ENCODE assay signal across 8 cellular contexts in the genomic region with DNA sequence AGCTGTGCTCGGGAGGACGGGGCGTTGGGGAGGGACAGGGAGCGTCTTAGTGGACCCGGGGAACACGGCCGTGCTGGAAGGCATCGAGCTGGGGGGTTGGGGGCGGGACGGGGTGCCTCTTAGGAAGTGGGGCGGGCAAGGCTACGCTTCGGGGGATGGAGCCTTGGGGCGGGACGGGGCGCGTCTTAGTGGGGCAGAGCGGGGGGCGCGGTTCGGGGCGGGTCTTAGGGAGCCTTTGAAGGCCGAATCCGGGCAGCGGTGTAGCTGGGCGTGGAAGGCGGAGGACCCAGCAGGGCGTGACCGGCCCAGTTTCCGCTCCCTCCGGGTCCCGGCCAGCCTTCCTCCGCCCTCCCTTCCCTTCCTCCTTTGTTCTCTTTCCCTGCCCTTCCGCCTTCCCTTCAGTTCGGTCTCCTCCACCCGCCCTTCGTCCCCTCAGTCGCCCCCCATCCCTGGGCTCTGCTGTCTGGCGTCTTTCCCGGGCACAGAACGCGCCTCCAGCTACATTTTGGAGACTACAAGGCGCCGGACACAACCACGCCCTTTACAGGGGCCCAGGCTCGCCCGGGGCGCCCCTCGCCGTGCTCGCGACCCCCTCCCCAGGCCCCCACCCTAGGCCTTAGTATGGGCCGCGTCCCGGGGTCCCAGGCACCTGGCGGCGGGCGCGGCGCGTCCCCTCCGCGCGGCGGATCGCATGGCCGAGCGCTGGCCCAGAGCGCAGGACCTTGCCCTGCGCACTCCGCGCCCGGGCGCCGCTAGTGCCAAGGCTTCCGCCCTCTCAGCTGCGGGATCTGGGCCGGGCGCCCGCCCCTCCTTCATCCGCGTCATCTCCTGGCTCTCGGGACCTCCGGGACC. TPM values are rescaled to one million over a fixed set of nuclear protein-coding genes. Genes with fewer than 3 reads are reported as not detected.
DNase-seq lines count a peak whose midpoint lies in the region; ATAC-seq and TF ChIP-seq lines count a peak whose summit lies in the region.

A gene with protein sequence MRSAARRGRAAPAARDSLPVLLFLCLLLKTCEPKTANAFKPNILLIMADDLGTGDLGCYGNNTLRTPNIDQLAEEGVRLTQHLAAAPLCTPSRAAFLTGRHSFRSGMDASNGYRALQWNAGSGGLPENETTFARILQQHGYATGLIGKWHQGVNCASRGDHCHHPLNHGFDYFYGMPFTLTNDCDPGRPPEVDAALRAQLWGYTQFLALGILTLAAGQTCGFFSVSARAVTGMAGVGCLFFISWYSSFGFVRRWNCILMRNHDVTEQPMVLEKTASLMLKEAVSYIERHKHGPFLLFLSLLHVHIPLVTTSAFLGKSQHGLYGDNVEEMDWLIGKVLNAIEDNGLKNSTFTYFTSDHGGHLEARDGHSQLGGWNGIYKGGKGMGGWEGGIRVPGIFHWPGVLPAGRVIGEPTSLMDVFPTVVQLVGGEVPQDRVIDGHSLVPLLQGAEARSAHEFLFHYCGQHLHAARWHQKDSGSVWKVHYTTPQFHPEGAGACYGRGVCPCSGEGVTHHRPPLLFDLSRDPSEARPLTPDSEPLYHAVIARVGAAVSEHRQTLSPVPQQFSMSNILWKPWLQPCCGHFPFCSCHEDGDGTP (minus strand): TSS at position 757 of the 852 bp plus-strand sequence. CDS start 64 bp downstream, at position 693.

- H3K9ac ChIP-seq in iPS-18a (ENCODE audit: low read length) = peak within 1 kb of the TSS; percentile 94

- H3K4me3 ChIP-seq in iPS-18a (ENCODE audit: low read length) (peak within 1 kb of the TSS; percentile 68), gastrocnemius medialis (peak within 1 kb of the TSS; percentile 46 to 63 (median 56))

- DNase-seq in C1 segment of cervical spinal cord (lab: John Stamatoyannopoulos, UW) (peak in 12 of 14 donors; percentile 1 to 77 (median 48)), T1000 (lab: John Stamatoyannopoulos, UW) (peak; percentile 74), MCF 10A (ENCODE audit: unreplicated experiment) (peak; percentile 65), gastrocnemius medialis (peak; percentile 53 to 73), NCI-H1105 treated with DMSO at 0.1 percent for 48 hours (lab: John Stamatoyannopoulos, UW) (no peak)

- peaks cover 7% of the 10 kb centered on the region for H3K9me3 Mint-ChIP-seq in MCF 10A (ENCODE audit: unreplicated experiment)

- CTCF ChIA-PET in MCF 10A (lab: Yijun Ruan, JAX) = no interaction called here

- H3K4me1 Mint-ChIP-seq in MCF 10A (ENCODE audit: insufficient read depth, unreplicated experiment) = no peaks in the 10 kb centered on the region

- H3K36me3 Mint-ChIP-seq in MCF 10A (ENCODE audit: insufficient read depth, unreplicated experiment) = no peaks in the 10 kb centered on the region

- H3K27me3 Mint-ChIP-seq in MCF 10A (ENCODE audit: insufficient read depth, unreplicated experiment) = no peaks in the 10 kb centered on the region

- peaks cover 25% of the 10 kb centered on the region for H3K4me1 ChIP-seq in iPS-18a (ENCODE audit: control insufficient read depth, low read depth, low read length)
- H3K4me1 ChIP-seq in gastrocnemius medialis = no peaks in the 10 kb centered on the region

- POLR2A ChIA-PET in MCF 10A (lab: Yijun Ruan, JAX) = interaction anchor here (0.6 to 1.1 kb wide), 2 partner anchors 8 to 179 kb away, joined by 3 read pairs; no protein-coding TSS in a partner anchor

- no peaks in the 10 kb centered on the region for H3K36me3 ChIP-seq in iPS-18a (ENCODE audit: control insufficient read depth, low read depth, low read length)
- H3K36me3 ChIP-seq in gastrocnemius medialis = no peaks in the 10 kb centered on the region

- ATAC-seq in GM19395 (IDR thresholded peaks at IDR 0.05; ENCODE audit: unreplicated experiment) = peak; percentile 94
- ATAC-seq in HG03520 (IDR thresholded peaks at IDR 0.05; ENCODE audit: unreplicated experiment) = peak; percentile 57
- peak; percentile 66 to 68 for ATAC-seq in gastrocnemius medialis

- BruUV-seq in MCF 10A (replicated peaks; lab: Mats Ljungman, UMichigan) = no TSS peak

- no peaks in the 10 kb centered on the region for H3K27me3 ChIP-seq in iPS-18a (ENCODE audit: control insufficient read depth, insufficient read depth, low read length)
- peaks cover 0 to 10% (median 0%) of the 10 kb centered on the region in 3 donors for H3K27me3 ChIP-seq in gastrocnemius medialis

- H3K9me3 ChIP-seq in iPS-18a (ENCODE audit: control insufficient read depth, low read depth, low read length) = no peaks in the 10 kb centered on the region
- no peaks in the 10 kb centered on the region for H3K9me3 ChIP-seq in gastrocnemius medialis

- peak within 1 kb of the TSS; percentile 80 for H3K4me3 Mint-ChIP-seq in MCF 10A (ENCODE audit: unreplicated experiment)

- peak within 1 kb of the TSS; percentile 42 for H3K27ac Mint-ChIP-seq in MCF 10A (ENCODE audit: low read depth, unreplicated experiment)

- peak; percentile 60 to 66 for TF ChIP-seq POLR2A in gastrocnemius medialis (IDR thresholded peaks at IDR 0.05)

- intact Hi-C loops in MCF 10A (cut with micrococcal nuclease) = no loop called here
- intact Hi-C loops in gastrocnemius medialis (cut with DNase I; ENCODE audit: low total_unique reads) = no loop called here

- H3K27ac ChIP-seq in iPS-18a (ENCODE audit: low read length) (peak within 1 kb of the TSS; percentile 83), gastrocnemius medialis (peak within 1 kb of the TSS; percentile 77 to 81 (median 79))

- in situ Hi-C loops in gastrocnemius medialis (cut with MboI; ENCODE audit: low sequenced_read_pairs in 4 of 4) = no loop called here

- TF ChIP-seq CTCF in MCF 10A (IDR thresholded peaks at IDR 0.05; ENCODE audit: unreplicated experiment) = no peak
- no peak for TF ChIP-seq CTCF in gastrocnemius medialis (IDR thresholded peaks at IDR 0.05 in 4 of 5, conservative IDR thresholded peaks at IDR 0.05 in 1 of 5)

RNA-seq across cellular contexts. Expression of the gene that starts here (rescaled TPM):
- 20.6 and 21.5 TPM in 2 replicates for total RNA-seq in MCF 10A (2022)
- 1 to 10 TPM; 1.5 to 2.8 (median 2.1) TPM for total RNA-seq in gastrocnemius medialis
